1 cellular context compared by ENCODE assay signal in genomic region chr1:45583264-45583665, GRCh38.
TF ChIP-seq lines count a peak whose summit lies in the region.

No MANE protein-coding gene starts in this region.

TF ChIP-seq in GM12878, 131 proteins besides CTCF, POLR2A, EP300 and RAD21 (continued from another document):
- no peak for TF ChIP-seq CEBPZ (IDR thresholded peaks at IDR 0.05; ENCODE audit: low read depth, low read length)
- TF ChIP-seq CREM (IDR thresholded peaks at IDR 0.05; ENCODE audit: low read depth): peak; percentile 93
- TF ChIP-seq ZBTB11 (CRISPR knock-in tag; IDR thresholded peaks at IDR 0.05): no peak
- TF ChIP-seq FOXM1 (IDR thresholded peaks at IDR 0.05; ENCODE audit: low read depth, low read length): no peak
- 0 out of 2 replicates have a peak, but pooled peaks have one; percentile 14 for TF ChIP-seq TCF12 (IDR thresholded peaks at IDR 0.05; ENCODE audit: low read depth, low read length)
- peak; percentile 53 for TF ChIP-seq SP1 (IDR thresholded peaks at IDR 0.05; ENCODE audit: low read depth, low read length)
- TF ChIP-seq ZNF274 (IDR thresholded peaks at IDR 0.05; ENCODE audit: insufficient read depth, insufficient read length): no peak
- TF ChIP-seq CHD4 (IDR thresholded peaks at IDR 0.05): no peak
- peak; percentile 67 for TF ChIP-seq IRF3 (IDR thresholded peaks at IDR 0.05)
- no peak for TF ChIP-seq RCOR1 (conservative IDR thresholded peaks at IDR 0.05; ENCODE audit: low read depth, low read length)
- TF ChIP-seq MYB (IDR thresholded peaks at IDR 0.05; ENCODE audit: borderline replicate concordance, low read depth, low read length): no peak
- no peak for TF ChIP-seq RBBP5 (conservative IDR thresholded peaks at IDR 0.05)
- TF ChIP-seq IRF5 (IDR thresholded peaks at IDR 0.05; ENCODE audit: borderline replicate concordance): no peak
- peak; percentile 92 for TF ChIP-seq E2F4 (IDR thresholded peaks at IDR 0.05; ENCODE audit: low read depth, low read length)
- TF ChIP-seq REST (IDR thresholded peaks at IDR 0.05; ENCODE audit: low read depth, low read length): no peak
- TF ChIP-seq BRCA1 (IDR thresholded peaks at IDR 0.05; ENCODE audit: low read depth, low read length): no peak
- TF ChIP-seq RELB (IDR thresholded peaks at IDR 0.05; ENCODE audit: low read depth): no peak
- peak; percentile 59; the same call in 1 of the 2 replicates for TF ChIP-seq CHD2 (IDR thresholded peaks at IDR 0.05; ENCODE audit: borderline replicate concordance, low read depth, low read length)
- no peak for TF ChIP-seq E2F8 (IDR thresholded peaks at IDR 0.05; ENCODE audit: low read depth, partially characterized antibody)
